1 cellular context compared by ENCODE assay signal in genomic region chr12:49060237-49061156, GRCh38.
TF ChIP-seq lines count a peak whose summit lies in the region.

A gene with protein sequence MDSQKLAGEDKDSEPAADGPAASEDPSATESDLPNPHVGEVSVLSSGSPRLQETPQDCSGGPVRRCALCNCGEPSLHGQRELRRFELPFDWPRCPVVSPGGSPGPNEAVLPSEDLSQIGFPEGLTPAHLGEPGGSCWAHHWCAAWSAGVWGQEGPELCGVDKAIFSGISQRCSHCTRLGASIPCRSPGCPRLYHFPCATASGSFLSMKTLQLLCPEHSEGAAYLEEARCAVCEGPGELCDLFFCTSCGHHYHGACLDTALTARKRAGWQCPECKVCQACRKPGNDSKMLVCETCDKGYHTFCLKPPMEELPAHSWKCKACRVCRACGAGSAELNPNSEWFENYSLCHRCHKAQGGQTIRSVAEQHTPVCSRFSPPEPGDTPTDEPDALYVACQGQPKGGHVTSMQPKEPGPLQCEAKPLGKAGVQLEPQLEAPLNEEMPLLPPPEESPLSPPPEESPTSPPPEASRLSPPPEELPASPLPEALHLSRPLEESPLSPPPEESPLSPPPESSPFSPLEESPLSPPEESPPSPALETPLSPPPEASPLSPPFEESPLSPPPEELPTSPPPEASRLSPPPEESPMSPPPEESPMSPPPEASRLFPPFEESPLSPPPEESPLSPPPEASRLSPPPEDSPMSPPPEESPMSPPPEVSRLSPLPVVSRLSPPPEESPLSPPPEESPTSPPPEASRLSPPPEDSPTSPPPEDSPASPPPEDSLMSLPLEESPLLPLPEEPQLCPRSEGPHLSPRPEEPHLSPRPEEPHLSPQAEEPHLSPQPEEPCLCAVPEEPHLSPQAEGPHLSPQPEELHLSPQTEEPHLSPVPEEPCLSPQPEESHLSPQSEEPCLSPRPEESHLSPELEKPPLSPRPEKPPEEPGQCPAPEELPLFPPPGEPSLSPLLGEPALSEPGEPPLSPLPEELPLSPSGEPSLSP (N-terminal part only) (minus strand): TSS chr12:49060794. CDS start chr12:49055324, 5,470 bp downstream.

TF ChIP-seq in GM12878, 131 proteins besides CTCF, POLR2A, EP300 and RAD21 (continued from another document and continues in another):
- TF ChIP-seq REST (IDR thresholded peaks at IDR 0.05; ENCODE audit: low read depth, low read length) (no peak), SPI1 (IDR thresholded peaks at IDR 0.05; ENCODE audit: borderline replicate concordance, insufficient read depth, low read depth, low read length) (no peak), ZBTB33 (IDR thresholded peaks at IDR 0.05) (no peak), SUZ12 (IDR thresholded peaks at IDR 0.05; ENCODE audit: unreplicated experiment) (no peak), ZNF384 (IDR thresholded peaks at IDR 0.05; ENCODE audit: borderline replicate concordance, low read depth, low read length) (no peak), MYC (IDR thresholded peaks at IDR 0.05; ENCODE audit: insufficient read depth, insufficient read length, insufficient replicate concordance, low read length, severe bottlenecking) (peak; percentile 98), NKRF (conservative IDR thresholded peaks at IDR 0.05) (peak; percentile 85), NR2F1 (conservative IDR thresholded peaks at IDR 0.05) (peak; percentile 83), KLF5 (IDR thresholded peaks at IDR 0.05; ENCODE audit: partially characterized antibody) (peak; percentile 61), MYB (IDR thresholded peaks at IDR 0.05; ENCODE audit: borderline replicate concordance, low read depth, low read length) (0 out of 2 replicates have a peak, but pooled peaks have one; percentile 48), SIX5 (IDR thresholded peaks at IDR 0.05; ENCODE audit: low read depth, low read length, severe bottlenecking) (peak; percentile 29), RB1 (IDR thresholded peaks at IDR 0.05; ENCODE audit: borderline replicate concordance) (peak; percentile 93), MXI1 (IDR thresholded peaks at IDR 0.05; ENCODE audit: low read depth, low read length) (peak; percentile 94), KDM1A (IDR thresholded peaks at IDR 0.05; ENCODE audit: borderline replicate concordance) (no peak), TCF12 (IDR thresholded peaks at IDR 0.05; ENCODE audit: low read depth, low read length) (peak; percentile 16; the same call in 1 of the 2 replicates), BMI1 (IDR thresholded peaks at IDR 0.05; ENCODE audit: borderline replicate concordance) (no peak), NFIC (IDR thresholded peaks at IDR 0.05; ENCODE audit: low read depth, low read length) (peak; percentile 31; the same call in 1 of the 2 replicates), ESRRA (IDR thresholded peaks at IDR 0.05; ENCODE audit: low read length) (peak; percentile 52; the same call in 1 of the 2 replicates), BCL11A (IDR thresholded peaks at IDR 0.05; ENCODE audit: low read depth, low read length) (0 out of 2 replicates have a peak, but pooled peaks have one; percentile 46), SMAD1 (IDR thresholded peaks at IDR 0.05; ENCODE audit: low read depth, partially characterized antibody) (no peak), ATF7 (IDR thresholded peaks at IDR 0.05; ENCODE audit: low read depth) (peak; percentile 81), IKZF2 (IDR thresholded peaks at IDR 0.05) (peak; percentile 90 to 92), STAT3 (IDR thresholded peaks at IDR 0.05; ENCODE audit: low read depth, low read length) (no peak), USF1 (IDR thresholded peaks at IDR 0.05; ENCODE audit: borderline replicate concordance, extremely low read length, insufficient read depth, low read depth, low read length) (peak; percentile 74), NBN (IDR thresholded peaks at IDR 0.05) (peak; percentile 99), DPF2 (IDR thresholded peaks at IDR 0.05) (peak; percentile 80), POU2F2 (IDR thresholded peaks at IDR 0.05; ENCODE audit: borderline replicate concordance, low read depth, low read length) (peak; percentile 89; the same call in 2 of the 3 replicates), CHD1 (IDR thresholded peaks at IDR 0.05; ENCODE audit: low read depth, low read length) (no peak), ZNF274 (IDR thresholded peaks at IDR 0.05; ENCODE audit: insufficient read depth, insufficient read length) (no peak), SREBF2 (IDR thresholded peaks at IDR 0.05; ENCODE audit: low read length) (no peak), NR2C1 (IDR thresholded peaks at IDR 0.05) (peak; percentile 69), HDAC6 (IDR thresholded peaks at IDR 0.05; ENCODE audit: unreplicated experiment) (no peak), RUNX3 (IDR thresholded peaks at IDR 0.05; ENCODE audit: low read length) (peak; percentile 88), MEF2B (IDR thresholded peaks at IDR 0.05; ENCODE audit: partially characterized antibody, poor library complexity, severe bottlenecking) (peak; percentile 87), GABPA (IDR thresholded peaks at IDR 0.05; ENCODE audit: low read depth) (peak; percentile 55; the same call in 1 of the 2 replicates), TARDBP (IDR thresholded peaks at IDR 0.05; ENCODE audit: borderline replicate concordance) (peak; percentile 98), FOXM1 (IDR thresholded peaks at IDR 0.05; ENCODE audit: low read depth, low read length) (no peak), RELA (IDR thresholded peaks at IDR 0.05; ENCODE audit: borderline replicate concordance, partially characterized antibody) (peak; percentile 68), BCL3 (IDR thresholded peaks at IDR 0.05; ENCODE audit: borderline replicate concordance, insufficient read depth, low read depth, low read length, poor library complexity, severe bottlenecking) (no peak), SP1 (IDR thresholded peaks at IDR 0.05; ENCODE audit: low read depth, low read length) (peak; percentile 71), CHD2 (IDR thresholded peaks at IDR 0.05; ENCODE audit: borderline replicate concordance, low read depth, low read length) (peak; percentile 98), PML (IDR thresholded peaks at IDR 0.05; ENCODE audit: low read length) (peak; percentile 97)
- TF ChIP-seq, protein P1, sequence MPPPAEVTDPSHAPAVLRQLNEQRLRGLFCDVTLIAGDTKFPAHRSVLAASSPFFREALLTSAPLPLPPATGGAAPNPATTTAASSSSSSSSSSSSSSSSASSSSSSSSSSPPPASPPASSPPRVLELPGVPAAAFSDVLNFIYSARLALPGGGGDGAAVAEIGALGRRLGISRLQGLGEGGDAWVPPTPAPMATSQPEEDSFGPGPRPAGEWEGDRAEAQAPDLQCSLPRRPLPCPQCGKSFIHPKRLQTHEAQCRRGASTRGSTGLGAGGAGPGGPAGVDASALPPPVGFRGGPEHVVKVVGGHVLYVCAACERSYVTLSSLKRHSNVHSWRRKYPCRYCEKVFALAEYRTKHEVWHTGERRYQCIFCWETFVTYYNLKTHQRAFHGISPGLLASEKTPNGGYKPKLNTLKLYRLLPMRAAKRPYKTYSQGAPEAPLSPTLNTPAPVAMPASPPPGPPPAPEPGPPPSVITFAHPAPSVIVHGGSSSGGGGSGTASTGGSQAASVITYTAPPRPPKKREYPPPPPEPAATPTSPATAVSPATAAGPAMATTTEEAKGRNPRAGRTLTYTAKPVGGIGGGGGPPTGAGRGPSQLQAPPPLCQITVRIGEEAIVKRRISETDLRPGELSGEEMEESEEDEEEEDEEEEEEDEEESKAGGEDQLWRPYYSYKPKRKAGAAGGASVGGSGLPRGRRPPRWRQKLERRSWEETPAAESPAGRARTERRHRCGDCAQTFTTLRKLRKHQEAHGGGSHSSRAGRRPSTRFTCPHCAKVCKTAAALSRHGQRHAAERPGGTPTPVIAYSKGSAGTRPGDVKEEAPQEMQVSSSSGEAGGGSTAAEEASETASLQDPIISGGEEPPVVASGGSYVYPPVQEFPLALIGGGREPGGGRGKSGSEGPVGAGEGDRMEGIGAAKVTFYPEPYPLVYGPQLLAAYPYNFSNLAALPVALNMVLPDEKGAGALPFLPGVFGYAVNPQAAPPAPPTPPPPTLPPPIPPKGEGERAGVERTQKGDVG (CRISPR knock-in tag; IDR thresholded peaks at IDR 0.05): no peak
- TF ChIP-seq, protein P2, sequence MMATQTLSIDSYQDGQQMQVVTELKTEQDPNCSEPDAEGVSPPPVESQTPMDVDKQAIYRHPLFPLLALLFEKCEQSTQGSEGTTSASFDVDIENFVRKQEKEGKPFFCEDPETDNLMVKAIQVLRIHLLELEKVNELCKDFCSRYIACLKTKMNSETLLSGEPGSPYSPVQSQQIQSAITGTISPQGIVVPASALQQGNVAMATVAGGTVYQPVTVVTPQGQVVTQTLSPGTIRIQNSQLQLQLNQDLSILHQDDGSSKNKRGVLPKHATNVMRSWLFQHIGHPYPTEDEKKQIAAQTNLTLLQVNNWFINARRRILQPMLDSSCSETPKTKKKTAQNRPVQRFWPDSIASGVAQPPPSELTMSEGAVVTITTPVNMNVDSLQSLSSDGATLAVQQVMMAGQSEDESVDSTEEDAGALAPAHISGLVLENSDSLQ (IDR thresholded peaks at IDR 0.05): 0 out of 2 replicates have a peak, but pooled peaks have one; percentile 9
